27 cellular contexts compared by ENCODE assay signal in genomic region chr2:60843006-60843405, GRCh38. TPM values are rescaled to one million over a fixed set of nuclear protein-coding genes. Genes with fewer than 3 reads are reported as not detected.
DNase-seq lines count a peak whose midpoint lies in the region; ATAC-seq and TF ChIP-seq lines count a peak whose summit lies in the region.
"Had no signal": no experiment of that assay in that cellular context is flagged by ENCODE, and none has a peak within 500 bp of the region (broad histone marks: within the 10 kb centered on the region; RNA-seq: fewer than 3 reads in every experiment).

No MANE protein-coding gene starts in this region.

- H3K27me3 ChIP-seq in OCI-LY1 (ENCODE audit: insufficient read depth, low read length) = no peaks in the 10 kb centered on the region
- no peaks in the 10 kb centered on the region for H3K27me3 ChIP-seq in osteoblast (ENCODE audit: insufficient read depth, low read length)
- H3K27me3 ChIP-seq: BLaER1 treated with 17β-estradiol and CSF1 and Interleukin-3, amounts not matched to agents 10 nM and 100 nM had no signal

- peak overlapping the region; percentile 78 for H3K9ac ChIP-seq in OCI-LY1 (ENCODE audit: low read length)
- H3K9ac ChIP-seq: BLaER1 treated with 17β-estradiol and CSF1 and Interleukin-3, amounts not matched to agents 10 nM and 100 nM; SK-N-SH had no signal

- H3K27me3 Mint-ChIP-seq in activated naive CD8-positive, alpha-beta T cell = no peaks in the 10 kb centered on the region
- no peaks in the 10 kb centered on the region for H3K27me3 Mint-ChIP-seq in activated naive CD8-positive, alpha-beta T cell treated with anti-CD3 and anti-CD28 coated beads, Interleukin-2, amount 50 U/mL, for 24 hours
- H3K27me3 Mint-ChIP-seq in memory B cell = no peaks in the 10 kb centered on the region
- H3K27me3 Mint-ChIP-seq: CD4-positive, alpha-beta memory T cell had no signal

- no peak for ATAC-seq in activated naive CD8-positive, alpha-beta T cell treated with anti-CD3 and anti-CD28 coated beads, Interleukin-2, amount 50 U/mL, for 24 hours
- ATAC-seq in memory B cell (ENCODE audit: low read depth) (no peak), HG03135 (IDR thresholded peaks at IDR 0.05; ENCODE audit: unreplicated experiment) (no peak)
- ATAC-seq: HCT116 had no signal

- H3K4me1 Mint-ChIP-seq in activated naive CD8-positive, alpha-beta T cell (ENCODE audit: low read depth) = peaks cover 22% of the 10 kb centered on the region
- peaks cover 58% of the 10 kb centered on the region for H3K4me1 Mint-ChIP-seq in activated naive CD8-positive, alpha-beta T cell treated with anti-CD3 and anti-CD28 coated beads, Interleukin-2, amount 50 U/mL, for 24 hours
- H3K4me1 Mint-ChIP-seq in memory B cell = peaks cover 43% of the 10 kb centered on the region

- DNase-seq in activated naive CD8-positive, alpha-beta T cell treated with anti-CD3 and anti-CD28 coated beads, Interleukin-2, amount 50 U/mL, for 24 hours = no peak
- DNase-seq in memory B cell (ENCODE audit: low spot score in 2 of 2) (no peak), DMS114 treated with DMSO at 0.1 percent for 48 hours (lab: John Stamatoyannopoulos, UW; ENCODE audit: unreplicated experiment) (no peak), osteoblast (ENCODE audit: insufficient read length, low spot score, missing footprints) (no peak)
- DNase-seq in stimulated activated CD4-positive, alpha-beta T cell treated with anti-CD3 and anti-CD28 coated beads, Interleukin-2, amount 100 ng/mL, for 48 hours = no peak
- DNase-seq: ACHN; Caco-2; CD4-positive, alpha-beta memory T cell; DMS 273 treated with DMSO at 0.1 percent for 48 hours; GDM1; MM.1S; NCI-H1092; NCI-H1436; NCI-H187 treated with DMSO at 0.1 percent for 48 hours; NCI-H2107; NCI-H446 treated with DMSO at 0.1 percent for 48 hours; NCI-H526 treated with DMSO at 0.1 percent for 48 hours; SIG-M5; SK-N-SH; T-helper 1 cell had no signal

- H4K20me1 ChIP-seq in OCI-LY1 (ENCODE audit: insufficient read depth, low read length) (no peaks in the 10 kb centered on the region), osteoblast (ENCODE audit: insufficient read depth, low read length) (no peaks in the 10 kb centered on the region)
- H4K20me1 ChIP-seq: BLaER1 treated with 17β-estradiol and CSF1 and Interleukin-3, amounts not matched to agents 10 nM and 100 nM had no signal

- H3K9me3 Mint-ChIP-seq in activated naive CD8-positive, alpha-beta T cell (ENCODE audit: low read depth) = no peaks in the 10 kb centered on the region
- H3K9me3 Mint-ChIP-seq in activated naive CD8-positive, alpha-beta T cell treated with anti-CD3 and anti-CD28 coated beads, Interleukin-2, amount 50 U/mL, for 24 hours = peaks cover 5% of the 10 kb centered on the region
- H3K9me3 Mint-ChIP-seq in memory B cell = peaks cover 3% of the 10 kb centered on the region
- H3K9me3 Mint-ChIP-seq: CD4-positive, alpha-beta memory T cell had no signal

- H3K4me2 ChIP-seq in OCI-LY1 (ENCODE audit: low read length) = peak overlapping the region; percentile 60
- no peak overlapping the region for H3K4me2 ChIP-seq in osteoblast (ENCODE audit: insufficient read depth, low read length)
- H3K4me2 ChIP-seq: BLaER1 treated with 17β-estradiol and CSF1 and Interleukin-3, amounts not matched to agents 10 nM and 100 nM; SK-N-SH had no signal

- H3K4me3 ChIP-seq in OCI-LY1 (ENCODE audit: low read depth, low read length, poor library complexity, severe bottlenecking) (peak overlapping the region; percentile 43), osteoblast (ENCODE audit: insufficient read depth, low read length) (no peak overlapping the region)
- H3K4me3 ChIP-seq: BLaER1 treated with 17β-estradiol and CSF1 and Interleukin-3, amounts not matched to agents 10 nM and 100 nM had no signal

- H3K79me2 ChIP-seq in OCI-LY1 (ENCODE audit: insufficient read depth, low read length) = no peaks in the 10 kb centered on the region
- H3K79me2 ChIP-seq in osteoblast (ENCODE audit: insufficient read depth, low read length) = no peaks in the 10 kb centered on the region

- no peaks in the 10 kb centered on the region for H3K9me2 ChIP-seq in OCI-LY1 (ENCODE audit: low read depth, low read length)
- H3K9me2 ChIP-seq: SK-N-SH had no signal

- H3F3A ChIP-seq in OCI-LY1 (ENCODE audit: insufficient read depth, low read length) = peaks cover 26% of the 10 kb centered on the region

- H3K27ac ChIP-seq in OCI-LY1 (ENCODE audit: low read depth, low read length, poor library complexity, severe bottlenecking) (peak overlapping the region; percentile 99), osteoblast (ENCODE audit: low read depth, low read length) (no peak overlapping the region)
- H3K27ac ChIP-seq: 22Rv1; BLaER1 treated with 17β-estradiol and CSF1 and Interleukin-3, amounts not matched to agents 10 nM and 100 nM; RWPE1 had no signal

- H3K36me3 Mint-ChIP-seq in activated naive CD8-positive, alpha-beta T cell = no peaks in the 10 kb centered on the region
- no peaks in the 10 kb centered on the region for H3K36me3 Mint-ChIP-seq in activated naive CD8-positive, alpha-beta T cell treated with anti-CD3 and anti-CD28 coated beads, Interleukin-2, amount 50 U/mL, for 24 hours (ENCODE audit: low read depth)
- no peaks in the 10 kb centered on the region for H3K36me3 Mint-ChIP-seq in memory B cell
- H3K36me3 Mint-ChIP-seq: CD4-positive, alpha-beta memory T cell had no signal

- no peak overlapping the region for H3K4me3 Mint-ChIP-seq in activated naive CD8-positive, alpha-beta T cell
- H3K4me3 Mint-ChIP-seq in activated naive CD8-positive, alpha-beta T cell treated with anti-CD3 and anti-CD28 coated beads, Interleukin-2, amount 50 U/mL, for 24 hours = no peak overlapping the region
- H3K4me3 Mint-ChIP-seq in memory B cell = peak overlapping the region; percentile 51
- H3K4me3 Mint-ChIP-seq: CD4-positive, alpha-beta memory T cell had no signal

- H3K4me1 ChIP-seq in OCI-LY1 (ENCODE audit: insufficient read depth, low read length, severe bottlenecking) (peaks cover 76% of the 10 kb centered on the region), osteoblast (ENCODE audit: insufficient read depth, low read length) (no peaks in the 10 kb centered on the region)
- H3K4me1 ChIP-seq: Caco-2 had no signal

- H3K36me3 ChIP-seq in OCI-LY1 (ENCODE audit: insufficient read depth, low read length) (no peaks in the 10 kb centered on the region; the same call in 1 of the 2 replicates), osteoblast (ENCODE audit: insufficient read depth, low read length) (no peaks in the 10 kb centered on the region)
- H3K36me3 ChIP-seq: BLaER1 treated with 17β-estradiol and CSF1 and Interleukin-3, amounts not matched to agents 10 nM and 100 nM had no signal

- H3K9me3 ChIP-seq in OCI-LY1 (ENCODE audit: low read length) (no peaks in the 10 kb centered on the region), osteoblast (ENCODE audit: low read depth, low read length) (no peaks in the 10 kb centered on the region)
- H3K9me3 ChIP-seq: BLaER1 treated with 17β-estradiol and CSF1 and Interleukin-3, amounts not matched to agents 10 nM and 100 nM; Caco-2; SK-N-SH had no signal

- H3K27ac Mint-ChIP-seq in activated naive CD8-positive, alpha-beta T cell = peak overlapping the region; percentile 22
- H3K27ac Mint-ChIP-seq in activated naive CD8-positive, alpha-beta T cell treated with anti-CD3 and anti-CD28 coated beads, Interleukin-2, amount 50 U/mL, for 24 hours = no peak overlapping the region
- peak overlapping the region; percentile 45 for H3K27ac Mint-ChIP-seq in memory B cell

- TF ChIP-seq CTCF in OCI-LY1 (IDR thresholded peaks at IDR 0.05; ENCODE audit: low read length) (no peak), osteoblast (IDR thresholded peaks at IDR 0.05; ENCODE audit: extremely low read depth, low read depth, low read length) (no peak)

- no peak overlapping the region for H2AFZ ChIP-seq in OCI-LY1 (ENCODE audit: low read length)
- H2AFZ ChIP-seq in osteoblast (ENCODE audit: low read length) = no peak overlapping the region

RNA-seq across cellular contexts. Expression of gene REL, which starts 38.4 kb away (rescaled TPM):
- total RNA-seq in osteoblast = 6.2 and 6.8 TPM in 2 replicates
